ENCODE assay signal across 18 cellular contexts in genomic region chr20:50088022-50088421, GRCh38. TPM values are rescaled to one million over a fixed set of nuclear protein-coding genes. Genes with fewer than 3 reads are reported as not detected.
DNase-seq lines count a peak whose midpoint lies in the region; ATAC-seq and TF ChIP-seq lines count a peak whose summit lies in the region.
"Had no signal": no experiment of that assay in that cellular context is flagged by ENCODE, and none has a peak within 500 bp of the region (broad histone marks: within the 10 kb centered on the region; RNA-seq: fewer than 3 reads in every experiment).

No MANE protein-coding gene starts in this region.

- no peaks in the 10 kb centered on the region for H3K9me3 ChIP-seq in RWPE2 (ENCODE audit: severe bottlenecking)
- no peaks in the 10 kb centered on the region for H3K9me3 ChIP-seq in left lung
- H3K9me3 ChIP-seq: Peyer's patch had no signal

- ATAC-seq in activated T-cell treated with anti-CD3 and anti-CD28 coated beads, Interleukin-2, amount 50 U/mL, for 72 hours (replicated peaks in 1 of 2), result no peak
- ATAC-seq in activated T-cell treated with anti-CD3 and anti-CD28 coated beads, Interleukin-2, amount 50 U/mL, for 4 hours, result no peak
- ATAC-seq in RWPE2 (ENCODE audit: low read depth), result no peak
- ATAC-seq in left lung, result no peak
- no peak for ATAC-seq in stimulated activated memory B cell treated with anti-CD40 and anti-IgM and Interleukin-4, amounts not matched to agents 10 μg/mL and 1 μg/mL and 100 μg/mL, for 72 hours
- ATAC-seq in GM21619 (IDR thresholded peaks at IDR 0.05; ENCODE audit: unreplicated experiment), result no peak
- ATAC-seq: CD8-positive, alpha-beta T cell had no signal

- DNase-seq in activated T-cell treated with anti-CD3 and anti-CD28 coated beads, Interleukin-2, amount 50 U/mL, for 72 hours, result no peak
- no peak for DNase-seq in activated T-cell treated with anti-CD3 and anti-CD28 coated beads, Interleukin-2, amount 50 U/mL, for 4 hours
- no peak for DNase-seq in RWPE2 (ENCODE audit: low spot score)
- DNase-seq in left lung, result no peak
- DNase-seq in effector CD8-positive, alpha-beta T cell (lab: John Stamatoyannopoulos, UW), result no peak
- DNase-seq in NCI-H226, result no peak
- DNase-seq: CD8-positive, alpha-beta T cell; DMS79 treated with DMSO at 0.1 percent for 48 hours; GM23248; NCI-H1048; NCI-H1436 treated with DMSO at 0.1 percent for 48 hours; NCI-H2081; NCI-H524; Peyer's patch had no signal

- TF ChIP-seq CTCF in RWPE2 (IDR thresholded peaks at IDR 0.05; ENCODE audit: poor library complexity, severe bottlenecking) (no peak), left lung (IDR thresholded peaks at IDR 0.05) (no peak)

- intact Hi-C loops in left lung (cut with DNase I), result no loop called here

- peak overlapping the region; percentile 82 for H3K27ac Mint-ChIP-seq in activated T-cell treated with anti-CD3 and anti-CD28 coated beads, Interleukin-2, amount 50 U/mL, for 72 hours
- peak overlapping the region; percentile 9 for H3K27ac Mint-ChIP-seq in stimulated activated memory B cell treated with anti-CD40 and anti-IgM and Interleukin-4, amounts not matched to agents 10 μg/mL and 1 μg/mL and 100 μg/mL, for 72 hours

- H3K4me1 Mint-ChIP-seq in activated T-cell treated with anti-CD3 and anti-CD28 coated beads, Interleukin-2, amount 50 U/mL, for 72 hours (ENCODE audit: low read depth), result peaks cover 33% of the 10 kb centered on the region
- peaks cover 31% of the 10 kb centered on the region for H3K4me1 Mint-ChIP-seq in activated T-cell treated with anti-CD3 and anti-CD28 coated beads, Interleukin-2, amount 50 U/mL, for 4 hours (ENCODE audit: low read depth)
- H3K4me1 Mint-ChIP-seq in stimulated activated memory B cell treated with anti-CD40 and anti-IgM and Interleukin-4, amounts not matched to agents 10 μg/mL and 1 μg/mL and 100 μg/mL, for 72 hours, result peaks cover 28% of the 10 kb centered on the region

- peaks cover 65% of the 10 kb centered on the region for H3K36me3 ChIP-seq in RWPE2 (ENCODE audit: low read depth)
- H3K36me3 ChIP-seq in left lung, result peaks cover 0 to 42% of the 10 kb centered on the region in 2 donors

- no peaks in the 10 kb centered on the region for H3K9me3 Mint-ChIP-seq in activated T-cell treated with anti-CD3 and anti-CD28 coated beads, Interleukin-2, amount 50 U/mL, for 72 hours
- no peaks in the 10 kb centered on the region for H3K9me3 Mint-ChIP-seq in activated T-cell treated with anti-CD3 and anti-CD28 coated beads, Interleukin-2, amount 50 U/mL, for 4 hours
- no peaks in the 10 kb centered on the region for H3K9me3 Mint-ChIP-seq in stimulated activated memory B cell treated with anti-CD40 and anti-IgM and Interleukin-4, amounts not matched to agents 10 μg/mL and 1 μg/mL and 100 μg/mL, for 72 hours
- H3K9me3 Mint-ChIP-seq: CD8-positive, alpha-beta T cell had no signal

- H3K36me3 Mint-ChIP-seq in activated T-cell treated with anti-CD3 and anti-CD28 coated beads, Interleukin-2, amount 50 U/mL, for 72 hours (ENCODE audit: insufficient read depth in 2 of 2), result peaks cover 2 to 7% of the 10 kb centered on the region in 2 donors
- H3K36me3 Mint-ChIP-seq in activated T-cell treated with anti-CD3 and anti-CD28 coated beads, Interleukin-2, amount 50 U/mL, for 4 hours (ENCODE audit: insufficient read depth), result peaks cover 17% of the 10 kb centered on the region
- H3K36me3 Mint-ChIP-seq in stimulated activated memory B cell treated with anti-CD40 and anti-IgM and Interleukin-4, amounts not matched to agents 10 μg/mL and 1 μg/mL and 100 μg/mL, for 72 hours, result peaks cover 16% of the 10 kb centered on the region

- H3K27me3 Mint-ChIP-seq in activated T-cell treated with anti-CD3 and anti-CD28 coated beads, Interleukin-2, amount 50 U/mL, for 72 hours (ENCODE audit: low read depth), result no peaks in the 10 kb centered on the region
- no peaks in the 10 kb centered on the region for H3K27me3 Mint-ChIP-seq in activated T-cell treated with anti-CD3 and anti-CD28 coated beads, Interleukin-2, amount 50 U/mL, for 4 hours (ENCODE audit: low read depth)
- no peaks in the 10 kb centered on the region for H3K27me3 Mint-ChIP-seq in stimulated activated memory B cell treated with anti-CD40 and anti-IgM and Interleukin-4, amounts not matched to agents 10 μg/mL and 1 μg/mL and 100 μg/mL, for 72 hours

- H3K4me3 Mint-ChIP-seq in activated T-cell treated with anti-CD3 and anti-CD28 coated beads, Interleukin-2, amount 50 U/mL, for 72 hours, result no peak overlapping the region
- H3K4me3 Mint-ChIP-seq in activated T-cell treated with anti-CD3 and anti-CD28 coated beads, Interleukin-2, amount 50 U/mL, for 4 hours, result no peak overlapping the region
- H3K4me3 Mint-ChIP-seq in stimulated activated memory B cell treated with anti-CD40 and anti-IgM and Interleukin-4, amounts not matched to agents 10 μg/mL and 1 μg/mL and 100 μg/mL, for 72 hours, result no peak overlapping the region
- H3K4me3 Mint-ChIP-seq: CD8-positive, alpha-beta T cell had no signal

- H3K27me3 ChIP-seq in RWPE2 (ENCODE audit: insufficient read depth, poor library complexity, severe bottlenecking) (no peaks in the 10 kb centered on the region), left lung (no peaks in the 10 kb centered on the region)
- H3K27me3 ChIP-seq: Peyer's patch had no signal

- H3K4me1 ChIP-seq in RWPE2 (ENCODE audit: insufficient read depth, poor library complexity, severe bottlenecking), result peaks cover 38% of the 10 kb centered on the region
- peaks cover 11 to 28% of the 10 kb centered on the region in 2 donors for H3K4me1 ChIP-seq in left lung

- H3K4me3 ChIP-seq in RWPE2 (ENCODE audit: severe bottlenecking), result no peak overlapping the region
- no peak overlapping the region for H3K4me3 ChIP-seq in left lung
- H3K4me3 ChIP-seq: GM23248, Peyer's patch had no signal

- H3K27ac ChIP-seq in RWPE2 (ENCODE audit: poor library complexity, severe bottlenecking) (peak overlapping the region; percentile 73), left lung (peak overlapping the region; percentile 63 to 83)
- H3K27ac ChIP-seq: 22Rv1, GM23248, KMS-11, Peyer's patch had no signal

RNA-seq across cellular contexts. Expression of gene UBE2V1, which starts 24.9 kb away (rescaled TPM):
- 100 to 1,000 TPM; 150 to 176 TPM for total RNA-seq in activated T-cell treated with anti-CD3 and anti-CD28 coated beads, Interleukin-2, amount 50 U/mL, for 72 hours
- 100 to 1,000 TPM; 126 to 144 (median 139) TPM for total RNA-seq in activated T-cell treated with anti-CD3 and anti-CD28 coated beads, Interleukin-2, amount 50 U/mL, for 4 hours
- total RNA-seq in left lung, result 10 to 100 TPM; 72.6 to 74.6 TPM
